Comparison of ENCODE assay signal across 14 cellular contexts in genomic region chr3:49134471-49135265, GRCh38. TPM values are rescaled to one million over a fixed set of nuclear protein-coding genes. Genes with fewer than 3 reads are reported as not detected.
A peak's percentile ranks its signal among the peaks of the same experiment; 100 is the strongest.
DNase-seq lines count a peak whose midpoint lies in the region; ATAC-seq and TF ChIP-seq lines count a peak whose summit lies in the region.
"Had no signal": no experiment of that assay in that cellular context is flagged by ENCODE, and none has a peak within 500 bp of the region (broad histone marks: within the 10 kb centered on the region; RNA-seq: fewer than 3 reads in every experiment).

No MANE protein-coding gene starts in this region.

- 49 to 90% methylated on average over 1 to 2 of the region's 3 CpGs for WGBS in esophagus squamous epithelium, 2 donors

- no peaks in the 10 kb centered on the region for H3K27me3 ChIP-seq in PC-3 (ENCODE audit: low read length)
- H3K27me3 ChIP-seq in esophagus squamous epithelium, result no peaks in the 10 kb centered on the region
- H3K27me3 ChIP-seq in osteoblast (ENCODE audit: insufficient read depth, low read length), result peaks cover 4% of the 10 kb centered on the region

- TF ChIP-seq POLR2A in esophagus squamous epithelium (IDR thresholded peaks at IDR 0.05), result no peak

- no peak for DNase-seq in GM12864 (ENCODE audit: low read depth)
- DNase-seq in PC-3, result no peak
- no peak for DNase-seq in esophagus squamous epithelium (lab: John Stamatoyannopoulos, UW)
- peak; percentile 85 for DNase-seq in osteoblast (ENCODE audit: insufficient read length, low spot score, missing footprints)
- no peak for DNase-seq in SHP77 treated with DMSO at 0.1 percent for 48 hours (lab: John Stamatoyannopoulos, UW)
- DNase-seq in naive thymus-derived CD8-positive, alpha-beta T cell, result no peak
- DNase-seq in activated CD8-positive, alpha-beta memory T cell treated with anti-CD3 and anti-CD28 coated beads, Interleukin-2, amount 50 U/mL, for 4 hours, result no peak
- no peak for DNase-seq in CD14-positive monocyte (ENCODE audit: low spot score)
- DNase-seq: activated B cell treated with CpG ODN at 0.5 μM for 24 hours; activated T-cell treated with anti-CD3 and anti-CD28 coated beads for 4 hours; CD4-positive, CD25-positive, alpha-beta regulatory T cell; immature natural killer cell; NCI-H1694 treated with DMSO at 0.1 percent for 48 hours; RPMI8226 had no signal

- peaks cover 25% of the 10 kb centered on the region for H3K79me2 ChIP-seq in PC-3 (ENCODE audit: low read length)
- peaks cover 32% of the 10 kb centered on the region for H3K79me2 ChIP-seq in osteoblast (ENCODE audit: insufficient read depth, low read length)

- TF ChIP-seq CTCF in GM12864 (IDR thresholded peaks at IDR 0.05; ENCODE audit: low read depth, low read length, missing control alignments) (peak; percentile 14), PC-3 (conservative IDR thresholded peaks at IDR 0.05; ENCODE audit: low read depth, low read length) (no peak; the same call in 1 of the 2 replicates), esophagus squamous epithelium (IDR thresholded peaks at IDR 0.05) (no peak), osteoblast (IDR thresholded peaks at IDR 0.05; ENCODE audit: extremely low read depth, low read depth, low read length) (no peak), CD14-positive monocyte (IDR thresholded peaks at IDR 0.05) (no peak)

- H3K27me3 Mint-ChIP-seq in naive thymus-derived CD8-positive, alpha-beta T cell, result peaks cover 3 to 48% (median 23%) of the 10 kb centered on the region in 5 donors
- H3K27me3 Mint-ChIP-seq in CD14-positive monocyte (ENCODE audit: low read depth in 3 of 3), result peaks cover 2 to 5% (median 4%) of the 10 kb centered on the region in 3 donors

- H3K36me3 ChIP-seq in PC-3 (ENCODE audit: low read depth, low read length), result no peaks in the 10 kb centered on the region; the same call in 1 of the 2 replicates
- H3K36me3 ChIP-seq in esophagus squamous epithelium, result peaks cover 4 to 17% (median 5%) of the 10 kb centered on the region in 3 donors
- H3K36me3 ChIP-seq in osteoblast (ENCODE audit: insufficient read depth, low read length), result peaks cover 23% of the 10 kb centered on the region

- 0 out of 2 replicates have a peak overlapping the region, but pooled peaks have one; percentile 99 for H3K4me2 ChIP-seq in PC-3 (ENCODE audit: low read length)
- H3K4me2 ChIP-seq in osteoblast (ENCODE audit: insufficient read depth, low read length), result peak overlapping the region; percentile 99

- CTCF ChIA-PET in PC-3 (lab: Charles Lee), result no interaction called here

- H3K9me3 ChIP-seq in PC-3 (ENCODE audit: low read length), result no peaks in the 10 kb centered on the region
- no peaks in the 10 kb centered on the region for H3K9me3 ChIP-seq in esophagus squamous epithelium
- no peaks in the 10 kb centered on the region for H3K9me3 ChIP-seq in osteoblast (ENCODE audit: low read depth, low read length)

- H3K36me3 Mint-ChIP-seq in naive thymus-derived CD8-positive, alpha-beta T cell, result no peaks in the 10 kb centered on the region
- no peaks in the 10 kb centered on the region for H3K36me3 Mint-ChIP-seq in CD14-positive monocyte
- H3K36me3 Mint-ChIP-seq: CD4-positive, CD25-positive, alpha-beta regulatory T cell; immature natural killer cell had no signal

- H3K4me3 Mint-ChIP-seq in naive thymus-derived CD8-positive, alpha-beta T cell, result no peak overlapping the region
- no peak overlapping the region for H3K4me3 Mint-ChIP-seq in CD14-positive monocyte
- H3K4me3 Mint-ChIP-seq: activated B cell treated with CpG ODN at 0.5 μM for 24 hours; CD4-positive, CD25-positive, alpha-beta regulatory T cell; immature natural killer cell had no signal

- no peaks in the 10 kb centered on the region for H3F3A ChIP-seq in PC-3 (ENCODE audit: low read length, unreplicated experiment)

- peak overlapping the region in 1 of 10 donors; percentile 41 for H3K27ac Mint-ChIP-seq in naive thymus-derived CD8-positive, alpha-beta T cell
- peak overlapping the region in 1 of 7 donors; percentile 45 for H3K27ac Mint-ChIP-seq in CD14-positive monocyte
- H3K27ac Mint-ChIP-seq: activated B cell treated with CpG ODN at 0.5 μM for 24 hours, immature natural killer cell had no signal

- ATAC-seq in PC-3, result no peak
- no peak for ATAC-seq in naive thymus-derived CD8-positive, alpha-beta T cell

- H3K27ac ChIP-seq in PC-3 (ENCODE audit: low read length) (no peak overlapping the region), esophagus squamous epithelium (peak overlapping the region in 3 of 4 donors; percentile 87 to 92 (median 88)), osteoblast (ENCODE audit: low read depth, low read length) (no peak overlapping the region)

- H2AFZ ChIP-seq in PC-3 (ENCODE audit: low read length), result no peak overlapping the region
- H2AFZ ChIP-seq in osteoblast (ENCODE audit: low read length), result no peak overlapping the region

- peaks cover 2 to 9% (median 8%) of the 10 kb centered on the region in 4 donors for H3K4me1 Mint-ChIP-seq in naive thymus-derived CD8-positive, alpha-beta T cell
- peaks cover 29% of the 10 kb centered on the region for H3K4me1 Mint-ChIP-seq in CD14-positive monocyte
- H3K4me1 Mint-ChIP-seq: CD4-positive, CD25-positive, alpha-beta regulatory T cell; immature natural killer cell had no signal

- POLR2A ChIA-PET in PC-3 (lab: Charles Lee; ENCODE audit: unreplicated experiment), result interaction anchor here (0.6 kb wide), 1 partner anchor 97 kb away, joined by 10 read pairs; no protein-coding TSS in a partner anchor
- POLR2A ChIA-PET in naive thymus-derived CD8-positive, alpha-beta T cell (lab: Charles Lee), result no interaction called here

- H3K4me3 ChIP-seq in GM12864 (ENCODE audit: low read depth, low read length) (no peak overlapping the region), PC-3 (ENCODE audit: low read length) (no peak overlapping the region), esophagus squamous epithelium (peak overlapping the region in 1 of 4 donors; percentile 79), osteoblast (ENCODE audit: insufficient read depth, low read length) (no peak overlapping the region)

- BruUV-seq in PC-3 (replicated peaks; lab: Mats Ljungman, UMichigan), result no TSS peak

- intact Hi-C loops in PC-3 (cut with micrococcal nuclease) (loop anchor here (5.0 kb wide), 1 partner anchor 278 kb away; the partner anchor contains the start of genes RHOA and TCTA), esophagus squamous epithelium (cut with DNase I) (no loop called here), CD14-positive monocyte (cut with micrococcal nuclease) (loop anchor here in 1 of 2 donors (10.0 kb wide), 1 partner anchor 150 kb away; no protein-coding TSS in a partner anchor)

- H4K20me1 ChIP-seq in PC-3 (ENCODE audit: low read length), result no peaks in the 10 kb centered on the region
- peaks cover 21% of the 10 kb centered on the region for H4K20me1 ChIP-seq in osteoblast (ENCODE audit: insufficient read depth, low read length)

- H3K4me1 ChIP-seq in PC-3 (ENCODE audit: insufficient read depth, low read length) (peaks cover 12% of the 10 kb centered on the region), esophagus squamous epithelium (peaks cover 24 to 51% (median 24%) of the 10 kb centered on the region in 3 donors), osteoblast (ENCODE audit: insufficient read depth, low read length) (peaks cover 16% of the 10 kb centered on the region)

- no peaks in the 10 kb centered on the region for H3K9me3 Mint-ChIP-seq in naive thymus-derived CD8-positive, alpha-beta T cell
- peaks cover 0 to 3% (median 0%) of the 10 kb centered on the region in 7 donors for H3K9me3 Mint-ChIP-seq in CD14-positive monocyte
- H3K9me3 Mint-ChIP-seq: activated B cell treated with CpG ODN at 0.5 μM for 24 hours had no signal

- no peak overlapping the region for H3K9ac ChIP-seq in PC-3 (ENCODE audit: low read length)

- H3K9me2 ChIP-seq in PC-3 (replicated peaks; ENCODE audit: low read length), result no peaks in the 10 kb centered on the region

RNA-seq across cellular contexts. Expression of gene LAMB2, which starts 1.8 kb away (rescaled TPM):
- total RNA-seq in PC-3 (2014; rRNA removed) (240 and 365 TPM in 2 replicates), esophagus squamous epithelium (100 to 1,000 TPM in 3 of 4 donors, 10 to 100 TPM in 1; 66.0 to 319 (median 175) TPM), osteoblast (355 and 450 TPM in 2 replicates)
- total RNA-seq in naive thymus-derived CD8-positive, alpha-beta T cell, result 1 to 10 TPM; 1.0 to 1.2 TPM
- not detected for polyA plus RNA-seq in naive thymus-derived CD8-positive, alpha-beta T cell
- 1 to 10 TPM; 4.0 to 7.6 TPM for polyA plus RNA-seq in CD14-positive monocyte
- total RNA-seq: activated B cell treated with CpG ODN at 0.5 μM for 24 hours had no signal
- polyA plus RNA-seq: immature natural killer cell had no signal

RNA-seq across cellular contexts. Expression of gene USP19, which starts 14.0 kb away (rescaled TPM):
- total RNA-seq in PC-3 (2014; rRNA removed), result 84.4 and 86.7 TPM in 2 replicates
- total RNA-seq in esophagus squamous epithelium, result 10 to 100 TPM; 37.8 to 52.3 (median 40.7) TPM
- 37.1 and 49.6 TPM in 2 replicates for total RNA-seq in osteoblast
- total RNA-seq in naive thymus-derived CD8-positive, alpha-beta T cell, result 100 to 1,000 TPM in 1 of 2 experiments, 10 to 100 TPM in 1; 99.9 to 108 TPM
- 10 to 100 TPM; 19.5 to 42.2 (median 29.2) TPM for polyA plus RNA-seq in naive thymus-derived CD8-positive, alpha-beta T cell
- polyA plus RNA-seq in CD14-positive monocyte, result 10 to 100 TPM; 18.4 to 24.1 TPM

RNA-seq across cellular contexts. Expression of gene QARS1, which starts 30.1 kb away (rescaled TPM):
- total RNA-seq in PC-3 (2014; rRNA removed) (310 and 316 TPM in 2 replicates), esophagus squamous epithelium (100 to 1,000 TPM; 236 to 290 (median 265) TPM), osteoblast (360 and 416 TPM in 2 replicates)
- total RNA-seq in naive thymus-derived CD8-positive, alpha-beta T cell, result 100 to 1,000 TPM; 230 to 246 TPM
- polyA plus RNA-seq in naive thymus-derived CD8-positive, alpha-beta T cell, result 100 to 1,000 TPM in 1 of 3 donors, 10 to 100 TPM in 2; 89.1 to 125 (median 94.8) TPM
- polyA plus RNA-seq in CD14-positive monocyte, result 100 to 1,000 TPM; 142 TPM

RNA-seq across cellular contexts. Expression of gene CCDC71, which starts 31.5 kb away (rescaled TPM):
- total RNA-seq in PC-3 (2014; rRNA removed) (19.4 and 27.7 TPM in 2 replicates), esophagus squamous epithelium (10 to 100 TPM; 17.0 to 31.1 (median 23.1) TPM), osteoblast (19.2 and 22.8 TPM in 2 replicates)
- total RNA-seq in naive thymus-derived CD8-positive, alpha-beta T cell, result 10 to 100 TPM; 44.0 to 44.7 TPM
- polyA plus RNA-seq in naive thymus-derived CD8-positive, alpha-beta T cell, result 1 to 10 TPM; 1.6 to 2.0 (median 1.8) TPM
- polyA plus RNA-seq in CD14-positive monocyte, result 1 to 10 TPM; 1.0 to 1.2 TPM

RNA-seq across cellular contexts. Expression of gene KLHDC8B, which starts 36.7 kb away (rescaled TPM):
- total RNA-seq in PC-3 (2014; rRNA removed) (24.3 and 34.4 TPM in 2 replicates), esophagus squamous epithelium (10 to 100 TPM; 18.0 to 58.6 (median 46.3) TPM), osteoblast (16.6 and 18.3 TPM in 2 replicates)
- total RNA-seq in naive thymus-derived CD8-positive, alpha-beta T cell, result 1 to 10 TPM; 7.0 to 7.1 TPM
- polyA plus RNA-seq in naive thymus-derived CD8-positive, alpha-beta T cell, result 1 to 10 TPM; 3.6 to 4.9 (median 4.2) TPM
- 10 to 100 TPM in 1 of 2 donors, 1 to 10 TPM in 1; 7.5 to 12.9 TPM for polyA plus RNA-seq in CD14-positive monocyte

Comparison
In these comparisons a context has a peak if more than half of its experiments do, and no peak if none do; other contexts are left out.
1. H3K27ac ChIP-seq: peak in esophagus squamous epithelium (3 of 4); none in PC-3 (single experiment) and osteoblast (single experiment).
2. RNA of gene LAMB2, which starts 1.8 kb away (total RNA-seq): 355 to 450 TPM in osteoblast, 240 to 365 TPM in PC-3 and 66.0 to 319 TPM in esophagus squamous epithelium; 1.0 to 1.2 TPM in naive thymus-derived CD8-positive, alpha-beta T cell; every median in the first group is over 10 times any median in the second.